21 cellular contexts compared by ENCODE assay signal in the genomic region with DNA sequence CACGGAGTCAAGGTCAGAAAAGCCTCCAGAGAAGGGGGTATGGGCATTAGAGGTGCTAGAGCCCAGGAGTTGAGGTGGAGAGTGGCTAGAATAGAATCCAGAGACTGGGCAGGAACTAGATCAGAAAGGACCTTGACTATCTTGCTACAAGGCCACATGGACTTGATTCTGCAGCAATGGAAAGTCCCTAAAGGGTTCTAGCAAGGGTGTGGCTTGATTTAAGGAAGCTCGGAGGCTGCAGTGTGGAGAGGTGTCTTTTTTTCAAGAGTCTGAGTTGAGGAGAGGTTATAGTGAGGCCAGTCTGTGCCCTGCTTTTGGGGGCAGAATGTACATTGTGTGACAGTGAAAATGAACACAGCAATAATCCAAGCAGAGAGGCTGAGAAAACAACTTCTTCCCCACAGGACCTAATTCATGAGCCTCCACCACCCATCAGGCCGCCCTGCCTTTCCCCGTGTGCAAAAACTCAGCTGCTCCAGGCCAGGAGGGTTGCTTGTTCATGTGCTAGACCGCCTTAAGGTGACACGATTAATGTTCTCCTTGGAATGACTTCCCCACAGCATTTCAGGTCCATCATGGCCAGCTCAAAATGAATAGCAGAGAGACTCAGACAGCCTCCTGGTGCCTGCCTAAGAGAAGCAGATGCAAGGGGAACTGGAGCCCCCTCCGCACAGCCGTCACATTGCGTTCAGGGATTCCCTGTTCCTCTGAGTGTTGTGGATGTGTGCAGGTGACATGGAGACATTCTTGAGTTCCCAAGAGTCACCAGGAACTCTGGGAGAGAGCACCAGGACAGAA. TPM values are rescaled to one million over a fixed set of nuclear protein-coding genes. Genes with fewer than 3 reads are reported as not detected.
DNase-seq lines count a peak whose midpoint lies in the region; ATAC-seq, FAIRE-seq and TF ChIP-seq lines count a peak whose summit lies in the region.
"Had no signal": no experiment of that assay in that cellular context is flagged by ENCODE, and none has a peak within 500 bp of the region (broad histone marks: within the 10 kb centered on the region; RNA-seq: fewer than 3 reads in every experiment).

No MANE protein-coding gene starts in this region.

- no peaks in the 10 kb centered on the region for H3K36me3 ChIP-seq in astrocyte (ENCODE audit: insufficient read depth, low read length)
- H3K36me3 ChIP-seq: HAP-1 had no signal

- H3K36me3 Mint-ChIP-seq in astrocyte (ENCODE audit: low read depth, unreplicated experiment) (no peaks in the 10 kb centered on the region), naive B cell (no peaks in the 10 kb centered on the region)
- no peaks in the 10 kb centered on the region for H3K36me3 Mint-ChIP-seq in activated naive CD4-positive, alpha-beta T cell treated with anti-CD3 and anti-CD28 coated beads, Interleukin-2, amount 10 ng/mL, durations not matched to agents 7 days and 5 days

- DNase-seq in activated CD8-positive, alpha-beta memory T cell treated with anti-CD3 and anti-CD28 coated beads, Interleukin-2, amount 50 U/mL, for 48 hours = peak; percentile 25
- no peak for DNase-seq in activated CD8-positive, alpha-beta memory T cell treated with anti-CD3 and anti-CD28 coated beads, Interleukin-2, amount 50 U/mL, for 4 hours
- DNase-seq in astrocyte (ENCODE audit: low read depth) (no peak), naive B cell (no peak), retina (no peak), RCC 7860 (ENCODE audit: low spot score) (no peak)
- no peak for DNase-seq in activated naive CD4-positive, alpha-beta T cell treated with anti-CD3 and anti-CD28 coated beads, Interleukin-2, amount 10 ng/mL, durations not matched to agents 7 days and 5 days
- DNase-seq: C1 segment of cervical spinal cord, DND-41, GDM1, NCI-H1436, NCI-H2081, NCI-H510A, SIG-M5 had no signal

- no peaks in the 10 kb centered on the region for H3K79me2 ChIP-seq in astrocyte (ENCODE audit: insufficient read depth, low read length)

- H3K27ac ChIP-seq in astrocyte (ENCODE audit: low read depth, low read length) = no peak overlapping the region

- H3K27me3 Mint-ChIP-seq in astrocyte (ENCODE audit: low read depth, unreplicated experiment) (peaks cover 23% of the 10 kb centered on the region), naive B cell (peaks cover 15 to 51% (median 32%) of the 10 kb centered on the region in 3 donors)
- H3K27me3 Mint-ChIP-seq in activated naive CD4-positive, alpha-beta T cell treated with anti-CD3 and anti-CD28 coated beads, Interleukin-2, amount 10 ng/mL, durations not matched to agents 7 days and 5 days = peaks cover 37% of the 10 kb centered on the region

- H3K4me1 Mint-ChIP-seq in astrocyte (ENCODE audit: low read depth, unreplicated experiment) (peaks cover 11% of the 10 kb centered on the region), naive B cell (peaks cover 9 to 18% (median 15%) of the 10 kb centered on the region in 3 donors)
- peaks cover 9% of the 10 kb centered on the region for H3K4me1 Mint-ChIP-seq in activated naive CD4-positive, alpha-beta T cell treated with anti-CD3 and anti-CD28 coated beads, Interleukin-2, amount 10 ng/mL, durations not matched to agents 7 days and 5 days

- H3K9me3 Mint-ChIP-seq in astrocyte (ENCODE audit: unreplicated experiment) (peaks cover 17% of the 10 kb centered on the region), naive B cell (peaks cover 0 to 8% (median 4%) of the 10 kb centered on the region in 7 donors)
- H3K9me3 Mint-ChIP-seq in activated naive CD4-positive, alpha-beta T cell treated with anti-CD3 and anti-CD28 coated beads, Interleukin-2, amount 10 ng/mL, durations not matched to agents 7 days and 5 days = no peaks in the 10 kb centered on the region

- no peaks in the 10 kb centered on the region for H3K4me1 ChIP-seq in astrocyte (ENCODE audit: insufficient read depth, low read length)
- H3K4me1 ChIP-seq: HAP-1 had no signal

- no peak for TF ChIP-seq CTCF in astrocyte (IDR thresholded peaks at IDR 0.05; ENCODE audit: insufficient read depth, low read depth, low read length)

- peak overlapping the region; percentile 24 for H3K4me3 Mint-ChIP-seq in astrocyte (ENCODE audit: unreplicated experiment)
- H3K4me3 Mint-ChIP-seq in naive B cell = peak overlapping the region in 4 of 8 donors; percentile 3 to 63 (median 32)
- H3K4me3 Mint-ChIP-seq in activated naive CD4-positive, alpha-beta T cell treated with anti-CD3 and anti-CD28 coated beads, Interleukin-2, amount 10 ng/mL, durations not matched to agents 7 days and 5 days = no peak overlapping the region

- no peak overlapping the region for H3K4me3 ChIP-seq in astrocyte (ENCODE audit: insufficient read depth, low read depth, low read length)
- H3K4me3 ChIP-seq: HAP-1 had no signal

- no peak overlapping the region for H3K9ac ChIP-seq in astrocyte (ENCODE audit: low read length)

- H3K27me3 ChIP-seq in astrocyte (ENCODE audit: insufficient read depth, low read length) = no peaks in the 10 kb centered on the region

- H3K4me2 ChIP-seq in astrocyte (ENCODE audit: low read length) = no peak overlapping the region

- H3K27ac Mint-ChIP-seq in astrocyte (ENCODE audit: unreplicated experiment) = peak overlapping the region; percentile 15
- H3K27ac Mint-ChIP-seq in naive B cell = no peak overlapping the region
- no peak overlapping the region for H3K27ac Mint-ChIP-seq in activated naive CD4-positive, alpha-beta T cell treated with anti-CD3 and anti-CD28 coated beads, Interleukin-2, amount 10 ng/mL, durations not matched to agents 7 days and 5 days

- CTCF ChIA-PET in activated naive CD4-positive, alpha-beta T cell treated with anti-CD3 and anti-CD28 coated beads, Interleukin-2, amount 10 ng/mL, durations not matched to agents 7 days and 5 days (lab: Charles Lee) = interaction anchor here (0.9 kb wide), 1 partner anchor 12 kb away, joined by 4 read pairs; no protein-coding TSS in a partner anchor

- no peaks in the 10 kb centered on the region for H4K20me1 ChIP-seq in astrocyte (ENCODE audit: insufficient read depth, low read length)

- H3K9me3 ChIP-seq in astrocyte (ENCODE audit: insufficient read depth, low read depth, low read length) = peaks cover 3% of the 10 kb centered on the region
- H3K9me3 ChIP-seq: HAP-1 had no signal

- FAIRE-seq in astrocyte (lab: Jason Lieb, UNC) (no peak), RCC 7860 (lab: Jason Lieb, UNC) (no peak)
- FAIRE-seq: A204.1, GM12891, GM18507 had no signal

- ATAC-seq in naive B cell (ENCODE audit: low read depth in 2 of 2) = peak; percentile 23 to 35

- no peak overlapping the region for H2AFZ ChIP-seq in astrocyte (ENCODE audit: low read depth, low read length)

RNA-seq across cellular contexts. Expression of a gene that starts 8.7 kb away (rescaled TPM):
- 1.2 and 2.1 TPM in 2 replicates for total RNA-seq in astrocyte
- polyA plus RNA-seq in naive B cell (ENCODE audit: low read depth in 6 of 6) = not detected
- total RNA-seq: HT1080 had no signal
- polyA plus RNA-seq: IgD-negative memory B cell had no signal

RNA-seq across cellular contexts. Expression of a gene that starts 51.9 kb away (rescaled TPM):
- total RNA-seq in astrocyte = 0.30 TPM in 1 of 2 replicates, not detected in the other
- polyA plus RNA-seq in naive B cell (ENCODE audit: low read depth in 6 of 6) = not detected
- total RNA-seq: RPMI7951 had no signal
- polyA plus RNA-seq: IgD-negative memory B cell had no signal
